In genomic region chr12:122974274-122974891, GRCh38 we compare ENCODE assay signal across 8 cellular contexts. TPM values are rescaled to one million over a fixed set of nuclear protein-coding genes. Genes with fewer than 3 reads are reported as not detected.
DNase-seq lines count a peak whose midpoint lies in the region; ATAC-seq, FAIRE-seq and TF ChIP-seq lines count a peak whose summit lies in the region.

No MANE protein-coding gene starts in this region.

- H3K4me3 ChIP-seq in parathyroid adenoma (ENCODE audit: low read depth, low read length) = peak overlapping the region; percentile 100
- H3K4me3 ChIP-seq in tibial nerve = peak overlapping the region; percentile 87 to 97 (median 90)

- peak overlapping the region; percentile 98 for H2AFZ ChIP-seq in parathyroid adenoma

- H3K4me1 ChIP-seq in parathyroid adenoma = peaks cover 9% of the 10 kb centered on the region
- peaks cover 0 to 48% (median 24%) of the 10 kb centered on the region in 4 donors for H3K4me1 ChIP-seq in tibial nerve

- H3K27me3 ChIP-seq in parathyroid adenoma (ENCODE audit: control insufficient read depth, insufficient read depth, low read length) (no peaks in the 10 kb centered on the region), tibial nerve (no peaks in the 10 kb centered on the region)

- H3K9me3 ChIP-seq in parathyroid adenoma (ENCODE audit: control insufficient read depth, low read length) = no peaks in the 10 kb centered on the region
- no peaks in the 10 kb centered on the region for H3K9me3 ChIP-seq in tibial nerve

- TF ChIP-seq CTCF in parathyroid adenoma (IDR thresholded peaks at IDR 0.05) = no peak
- TF ChIP-seq CTCF in tibial nerve (IDR thresholded peaks at IDR 0.05) = no peak

- WGBS in adipose tissue, 3 donors = 0 to 1% (median 1%) methylated on average over 32 of the region's 32 CpGs
- WGBS in tibial nerve, 2 donors = 0% methylated on average over 31 to 32 of the region's 32 CpGs

- H3K27ac ChIP-seq in adipose tissue (ENCODE audit: low read depth, low read length) = peak overlapping the region; percentile 76
- H3K27ac ChIP-seq in parathyroid adenoma = peak overlapping the region; percentile 96
- H3K27ac ChIP-seq in tibial nerve = peak overlapping the region; percentile 93 to 98 (median 97)

- no peak for TF ChIP-seq POLR2A in GM12892 (IDR thresholded peaks at IDR 0.05; ENCODE audit: low read depth, low read length)
- TF ChIP-seq POLR2A in tibial nerve (IDR thresholded peaks at IDR 0.05) = no peak

- DNase-seq in GM12892 (ENCODE audit: insufficient read length) (peak; percentile 86), NCI-H1436 (lab: John Stamatoyannopoulos, UW) (peak; percentile 96), SW480 (ENCODE audit: low spot score) (peak; percentile 97), cardiac septum (ENCODE audit: low spot score) (peak; percentile 99), tibial nerve (ENCODE audit: low spot score in 2 of 2) (peak; percentile 97 to 99)

- H3K4me2 ChIP-seq in parathyroid adenoma (ENCODE audit: low read length) = peak overlapping the region; percentile 100

- peaks cover 7% of the 10 kb centered on the region for H3K79me2 ChIP-seq in parathyroid adenoma

- peak in 1 of 2 donors; percentile 78 for TF ChIP-seq EP300 in tibial nerve (IDR thresholded peaks at IDR 0.05)

- peak; percentile 99 for FAIRE-seq in GM12892 (lab: Jason Lieb, UNC)

- ATAC-seq in HG02840 (IDR thresholded peaks at IDR 0.05; ENCODE audit: low FRiP score, unreplicated experiment) = peak; percentile 84

- intact Hi-C loops in cardiac septum (cut with DNase I) = no loop called here

- peak overlapping the region; percentile 77 for H3K9ac ChIP-seq in parathyroid adenoma

- H3K36me3 ChIP-seq in parathyroid adenoma (ENCODE audit: control insufficient read depth, insufficient read depth, low read length) = no peaks in the 10 kb centered on the region
- H3K36me3 ChIP-seq in tibial nerve = peaks cover 0 to 27% (median 0%) of the 10 kb centered on the region in 3 donors

RNA-seq across cellular contexts. Expression of gene OGFOD2, which starts 0.7 kb away (rescaled TPM):
- polyA plus RNA-seq in GM12892 (2012; ENCODE audit: missing spikeins) = 8.8 TPM
- polyA plus RNA-seq in adipose tissue = 10 to 100 TPM in 2 of 3 donors, 1 to 10 TPM in 1; 9.4 to 14.3 (median 11.5) TPM
- total RNA-seq in cardiac septum = 10.6 TPM
- total RNA-seq in tibial nerve = 10 to 100 TPM in 3 of 4 donors, 1 to 10 TPM in 1; 7.2 to 19.8 (median 13.4) TPM

RNA-seq across cellular contexts. Expression of gene ARL6IP4, which starts 6.1 kb away (rescaled TPM):
- 157 TPM for polyA plus RNA-seq in GM12892 (2012; ENCODE audit: missing spikeins)
- polyA plus RNA-seq in adipose tissue = 100 to 1,000 TPM; 208 to 315 (median 273) TPM
- total RNA-seq in cardiac septum (139 TPM), tibial nerve (100 to 1,000 TPM; 197 to 338 (median 251) TPM)

RNA-seq across cellular contexts. Expression of gene ABCB9, which starts 8.1 kb away (rescaled TPM):
- polyA plus RNA-seq in GM12892 (2012; ENCODE audit: missing spikeins) = 0.40 TPM
- 1 to 10 TPM; 1.5 to 3.3 (median 1.8) TPM for polyA plus RNA-seq in adipose tissue
- 7.2 TPM for total RNA-seq in cardiac septum
- total RNA-seq in tibial nerve = 10 to 100 TPM in 1 of 4 donors, 1 to 10 TPM in 3; 4.2 to 11.4 (median 6.0) TPM

Comparison
In these comparisons a context has a peak if more than half of its experiments do, and no peak if none do; other contexts are left out.
1. Peak in every context shown above with its lines: DNase-seq, ATAC-seq, H3K4me3 ChIP-seq and H3K27ac ChIP-seq.